Comparison of ENCODE assay signal across 11 cellular contexts in the genomic region with DNA sequence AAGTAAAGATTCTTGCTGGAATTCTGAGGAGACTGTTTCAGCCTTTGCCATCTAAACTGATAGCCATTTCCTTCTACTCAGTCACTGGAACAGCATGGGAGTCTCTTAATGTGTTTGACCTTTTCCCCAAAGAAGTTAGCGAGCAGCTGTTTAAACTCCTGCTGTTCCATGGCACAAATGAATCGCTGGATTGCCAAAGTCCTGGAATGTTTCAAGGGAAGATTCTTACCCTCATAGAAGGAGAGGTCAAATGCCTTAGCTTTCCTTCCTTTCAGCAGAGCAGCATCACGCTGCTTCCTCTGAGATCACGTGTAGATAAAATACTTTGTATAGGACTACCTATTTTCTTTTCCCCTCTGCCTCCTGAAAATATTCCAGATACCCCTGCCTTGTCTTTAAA. TPM values are rescaled to one million over a fixed set of nuclear protein-coding genes. Genes with fewer than 3 reads are reported as not detected.
DNase-seq lines count a peak whose midpoint lies in the region; ATAC-seq and TF ChIP-seq lines count a peak whose summit lies in the region.
"Had no signal": no experiment of that assay in that cellular context is flagged by ENCODE, and none has a peak within 500 bp of the region (broad histone marks: within the 10 kb centered on the region; RNA-seq: fewer than 3 reads in every experiment).

No MANE protein-coding gene starts in this region.

- intact Hi-C loops in Panc1 (cut with micrococcal nuclease; ENCODE audit: unreplicated experiment) = no loop called here
- intact Hi-C loops in CD8-positive, alpha-beta T cell (cut with DNase I, micrococcal nuclease) = no loop called here

- ATAC-seq in Panc1 (peak; percentile 94), HG03159 (IDR thresholded peaks at IDR 0.05; ENCODE audit: unreplicated experiment) (no peak), HG02798 (IDR thresholded peaks at IDR 0.05; ENCODE audit: poor library complexity, unreplicated experiment) (no peak), GM19023 (IDR thresholded peaks at IDR 0.05; ENCODE audit: unreplicated experiment) (no peak)
- ATAC-seq in CD8-positive, alpha-beta T cell = no peak

- CTCF ChIA-PET in Panc1 (lab: Charles Lee) = no interaction called here
- CTCF ChIA-PET in CD8-positive, alpha-beta T cell (lab: Charles Lee) = interaction anchor here (1.1 to 1.5 kb wide), 2 partner anchors 11 to 914 kb away, joined by 3 read pairs; a partner anchor contains a TSS

- H3K27me3 ChIP-seq in Panc1 (ENCODE audit: control insufficient read depth, insufficient read depth, low read length) = no peaks in the 10 kb centered on the region
- H3K27me3 ChIP-seq in neural progenitor cell = no peaks in the 10 kb centered on the region
- no peaks in the 10 kb centered on the region for H3K27me3 ChIP-seq in CD8-positive, alpha-beta T cell (ENCODE audit: insufficient read depth, low read length)

- H3K4me1 Mint-ChIP-seq in neural progenitor cell = peaks cover 34% of the 10 kb centered on the region
- no peaks in the 10 kb centered on the region for H3K4me1 Mint-ChIP-seq in CD8-positive, alpha-beta T cell (ENCODE audit: low read depth)

- TF ChIP-seq CTCF in Panc1 (IDR thresholded peaks at IDR 0.05) = no peak
- TF ChIP-seq CTCF in foreskin fibroblast (IDR thresholded peaks at IDR 0.05; ENCODE audit: low read depth, low read length) = no peak
- no peak for TF ChIP-seq CTCF in neural progenitor cell (IDR thresholded peaks at IDR 0.05)
- no peak for TF ChIP-seq CTCF in CD8-positive, alpha-beta T cell (IDR thresholded peaks at IDR 0.05)

- H3F3A ChIP-seq in neural progenitor cell (ENCODE audit: low read depth) = peaks cover 24% of the 10 kb centered on the region

- no peaks in the 10 kb centered on the region for H4K20me1 ChIP-seq in neural progenitor cell (ENCODE audit: low read depth)

- H3K4me1 ChIP-seq in Panc1 (ENCODE audit: control insufficient read depth, insufficient read depth, low read length) = peaks cover 33% of the 10 kb centered on the region
- peaks cover 25% of the 10 kb centered on the region for H3K4me1 ChIP-seq in neural progenitor cell
- H3K4me1 ChIP-seq in CD8-positive, alpha-beta T cell (ENCODE audit: insufficient read depth, low read length) = no peaks in the 10 kb centered on the region

- H3K9me3 ChIP-seq in Panc1 (ENCODE audit: control insufficient read depth, insufficient read depth, low read depth, low read length) (no peaks in the 10 kb centered on the region), neural progenitor cell (ENCODE audit: low read depth) (no peaks in the 10 kb centered on the region)
- no peaks in the 10 kb centered on the region for H3K9me3 ChIP-seq in CD8-positive, alpha-beta T cell (ENCODE audit: low read length)

- peak overlapping the region; percentile 87 for H3K27ac Mint-ChIP-seq in neural progenitor cell
- no peak overlapping the region for H3K27ac Mint-ChIP-seq in CD8-positive, alpha-beta T cell
- H3K27ac Mint-ChIP-seq: CD4-positive, alpha-beta memory T cell had no signal

- DNase-seq in AG20443 (ENCODE audit: low spot score) = peak; percentile 51
- DNase-seq in Panc1 (ENCODE audit: low read depth, low spot score) = no peak
- DNase-seq in foreskin fibroblast = peak; percentile 91 to 93
- peak; percentile 86 for DNase-seq in neural progenitor cell (ENCODE audit: low spot score)
- no peak for DNase-seq in CD8-positive, alpha-beta T cell
- DNase-seq: CD4-positive, alpha-beta memory T cell; NCI-H1092; T-helper 9 cell had no signal

- peak overlapping the region; percentile 58 for H3K4me3 Mint-ChIP-seq in neural progenitor cell
- H3K4me3 Mint-ChIP-seq in CD8-positive, alpha-beta T cell = no peak overlapping the region
- H3K4me3 Mint-ChIP-seq: CD4-positive, alpha-beta memory T cell had no signal

- BruUV-seq in Panc1 (replicated peaks; lab: Mats Ljungman, UMichigan) = no TSS peak

- H3K27ac ChIP-seq in Panc1 (ENCODE audit: low read length) (peak overlapping the region; percentile 93), neural progenitor cell (peak overlapping the region; percentile 98)
- no peak overlapping the region for H3K27ac ChIP-seq in CD8-positive, alpha-beta T cell (ENCODE audit: low read depth, low read length)

- H3K27me3 Mint-ChIP-seq in neural progenitor cell (ENCODE audit: insufficient read depth, low read depth) = no peaks in the 10 kb centered on the region
- no peaks in the 10 kb centered on the region for H3K27me3 Mint-ChIP-seq in CD8-positive, alpha-beta T cell (ENCODE audit: low read depth)
- H3K27me3 Mint-ChIP-seq: CD4-positive, alpha-beta memory T cell had no signal

- peaks cover 14% of the 10 kb centered on the region for H3K36me3 Mint-ChIP-seq in neural progenitor cell
- H3K36me3 Mint-ChIP-seq in CD8-positive, alpha-beta T cell = no peaks in the 10 kb centered on the region
- H3K36me3 Mint-ChIP-seq: CD4-positive, alpha-beta memory T cell had no signal

- peaks cover 9% of the 10 kb centered on the region; the same call in 1 of the 2 replicates for H3K36me3 ChIP-seq in Panc1 (ENCODE audit: control insufficient read depth, insufficient read depth, low read length)
- H3K36me3 ChIP-seq in neural progenitor cell = no peaks in the 10 kb centered on the region
- H3K36me3 ChIP-seq in CD8-positive, alpha-beta T cell (ENCODE audit: insufficient read depth, low read length) = no peaks in the 10 kb centered on the region

- POLR2A ChIA-PET in Panc1 (lab: Charles Lee) = no interaction called here
- POLR2A ChIA-PET in CD8-positive, alpha-beta T cell (lab: Charles Lee) = no interaction called here

- H3K4me3 ChIP-seq in Panc1 (ENCODE audit: low read depth in 2 of 2, low read length in 2 of 2) (no peak overlapping the region; a peak in 1 of 4 replicates), foreskin fibroblast (ENCODE audit: low read depth in 1 of 2, low read length in 2 of 2) (no peak overlapping the region), neural progenitor cell (peak overlapping the region; percentile 21)
- no peak overlapping the region for H3K4me3 ChIP-seq in CD8-positive, alpha-beta T cell (ENCODE audit: low read depth, low read length)

- no peaks in the 10 kb centered on the region for H3K79me2 ChIP-seq in neural progenitor cell (ENCODE audit: low read depth)

- H3K9ac ChIP-seq in neural progenitor cell = peak overlapping the region; percentile 33

- in situ Hi-C loops in Panc1 (cut with HindIII; ENCODE audit: low pct_unique_long_range_greater_than_20kb, low sequenced_read_pairs) = no loop called here

- H3K4me2 ChIP-seq in neural progenitor cell = peak overlapping the region; percentile 76

- no peak overlapping the region for H2AFZ ChIP-seq in neural progenitor cell (replicated peaks)

- H3K9me3 Mint-ChIP-seq in neural progenitor cell = no peaks in the 10 kb centered on the region
- no peaks in the 10 kb centered on the region for H3K9me3 Mint-ChIP-seq in CD8-positive, alpha-beta T cell
- H3K9me3 Mint-ChIP-seq: CD4-positive, alpha-beta memory T cell had no signal

RNA-seq across cellular contexts. Expression of a gene that starts 10.5 kb away (rescaled TPM):
- 84.6 TPM for total RNA-seq in Panc1 (2021; ENCODE audit: unreplicated experiment)
- polyA plus RNA-seq in Panc1 (2012; ENCODE audit: insufficient read length) = 45.8 TPM
- 84.2 and 187 TPM in 2 replicates for total RNA-seq in neural progenitor cell (ENCODE audit: low replicate concordance)
- 10 to 100 TPM; 40.7 to 49.2 TPM for total RNA-seq in CD8-positive, alpha-beta T cell

Comparison
In these comparisons a context has a peak if more than half of its experiments do, and no peak if none do; other contexts are left out.
1. DNase-seq: peak in AG20443 (single experiment), foreskin fibroblast (2 of 2) and neural progenitor cell (single experiment); none in Panc1 (single experiment) and CD8-positive, alpha-beta T cell (0 of 7).